Comparison of ENCODE assay signal across 9 cellular contexts in the genomic region with DNA sequence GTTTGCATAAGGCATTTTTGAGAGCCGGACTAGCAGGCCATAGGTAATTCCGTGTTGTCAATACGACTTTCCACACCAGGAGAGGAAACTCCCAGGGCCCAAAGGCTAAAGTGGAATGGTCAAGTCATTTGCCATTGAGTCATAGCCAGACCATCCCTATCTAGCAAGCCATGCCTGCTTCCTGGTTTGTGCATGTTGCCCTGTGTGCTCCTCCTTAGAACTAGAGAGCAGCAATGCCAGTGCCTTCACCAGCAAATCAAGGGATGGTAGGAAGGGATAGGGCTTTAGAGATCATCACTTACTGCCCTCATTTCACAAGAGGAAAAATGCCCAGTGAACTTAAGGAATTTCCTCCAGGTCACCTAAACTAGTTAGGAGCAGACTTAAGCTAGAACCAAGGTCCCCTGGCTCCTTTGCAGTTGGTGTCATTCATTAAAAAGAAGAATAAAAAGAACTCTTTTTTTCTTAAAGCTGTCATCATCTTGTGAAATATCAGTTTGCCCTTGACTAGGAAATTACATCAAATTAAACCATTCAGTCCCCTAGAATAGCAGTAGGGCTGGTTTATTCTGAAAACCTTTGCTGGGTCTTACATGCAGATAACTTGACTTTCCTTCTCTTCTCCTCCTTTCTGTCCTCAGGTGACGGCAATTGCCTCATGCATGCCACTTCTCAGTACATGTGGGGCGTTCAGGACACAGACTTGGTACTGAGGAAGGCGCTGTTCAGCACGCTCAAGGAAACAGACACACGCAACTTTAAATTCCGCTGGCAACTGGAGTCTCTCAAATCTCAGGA. TPM values are rescaled to one million over a fixed set of nuclear protein-coding genes. Genes with fewer than 3 reads are reported as not detected.
DNase-seq lines count a peak whose midpoint lies in the region; ATAC-seq and TF ChIP-seq lines count a peak whose summit lies in the region.
"Had no signal": no experiment of that assay in that cellular context is flagged by ENCODE, and none has a peak within 500 bp of the region (broad histone marks: within the 10 kb centered on the region; RNA-seq: fewer than 3 reads in every experiment).

No MANE protein-coding gene starts in this region.

- TF ChIP-seq CTCF in osteocyte (IDR thresholded peaks at IDR 0.05) = no peak

- H3K4me1 ChIP-seq in thymus (ENCODE audit: control insufficient read depth, insufficient read depth, low read length) = peaks cover 17% of the 10 kb centered on the region

- peak overlapping the region; percentile 95 for H3K27ac Mint-ChIP-seq in activated T-cell treated with anti-CD3 and anti-CD28 coated beads, Interleukin-2, amount 50 U/mL, for 24 hours
- H3K27ac Mint-ChIP-seq in activated naive CD8-positive, alpha-beta T cell treated with anti-CD3 and anti-CD28 coated beads for 36 hours = peak overlapping the region; percentile 91
- H3K27ac Mint-ChIP-seq in osteocyte (ENCODE audit: unreplicated experiment) = no peak overlapping the region

- ATAC-seq in left colon = peak; percentile 81

- DNase-seq in activated T-cell treated with anti-CD3 and anti-CD28 coated beads, Interleukin-2, amount 50 U/mL, for 24 hours = no peak
- DNase-seq in activated T-cell treated with anti-CD3 and anti-CD28 coated beads for 4 hours = no peak
- DNase-seq in activated naive CD8-positive, alpha-beta T cell treated with anti-CD3 and anti-CD28 coated beads for 36 hours = no peak
- peak in 1 of 2 donors; percentile 44 for DNase-seq in left colon
- DNase-seq in activated CD4-positive, CD25-positive, alpha-beta regulatory T cell (lab: John Stamatoyannopoulos, UW) = no peak
- DNase-seq in COLO829 (ENCODE audit: low spot score) = no peak
- DNase-seq in osteocyte (ENCODE audit: extremely low spot score, unreplicated experiment) = no peak
- DNase-seq: mesendoderm had no signal

- peak overlapping the region; percentile 93 for H3K4me3 Mint-ChIP-seq in activated T-cell treated with anti-CD3 and anti-CD28 coated beads, Interleukin-2, amount 50 U/mL, for 24 hours
- peak overlapping the region; percentile 100 for H3K4me3 Mint-ChIP-seq in activated naive CD8-positive, alpha-beta T cell treated with anti-CD3 and anti-CD28 coated beads for 36 hours
- no peak overlapping the region for H3K4me3 Mint-ChIP-seq in osteocyte (ENCODE audit: unreplicated experiment)

- peaks cover 64% of the 10 kb centered on the region for H3K36me3 ChIP-seq in thymus (ENCODE audit: control insufficient read depth, insufficient read depth)

- H3K4me3 ChIP-seq in thymus (ENCODE audit: low read length) = no peak overlapping the region

- no peaks in the 10 kb centered on the region for H3K27me3 ChIP-seq in thymus (ENCODE audit: control insufficient read depth, insufficient read depth)

- intact Hi-C loops in left colon (cut with DNase I, micrococcal nuclease) = loop anchor here in 1 of 2 donors (10.0 kb wide), 2 partner anchors 70 to 240 kb away; no protein-coding TSS in a partner anchor

- peaks cover 100% of the 10 kb centered on the region for H3K36me3 Mint-ChIP-seq in activated T-cell treated with anti-CD3 and anti-CD28 coated beads, Interleukin-2, amount 50 U/mL, for 24 hours (ENCODE audit: low read depth)
- H3K36me3 Mint-ChIP-seq in activated naive CD8-positive, alpha-beta T cell treated with anti-CD3 and anti-CD28 coated beads for 36 hours = peaks cover 99% of the 10 kb centered on the region
- H3K36me3 Mint-ChIP-seq in osteocyte (ENCODE audit: unreplicated experiment) = peaks cover 33% of the 10 kb centered on the region

- H3K9me3 Mint-ChIP-seq in activated T-cell treated with anti-CD3 and anti-CD28 coated beads, Interleukin-2, amount 50 U/mL, for 24 hours = no peaks in the 10 kb centered on the region
- no peaks in the 10 kb centered on the region for H3K9me3 Mint-ChIP-seq in activated naive CD8-positive, alpha-beta T cell treated with anti-CD3 and anti-CD28 coated beads for 36 hours
- H3K9me3 Mint-ChIP-seq in osteocyte (ENCODE audit: unreplicated experiment) = no peaks in the 10 kb centered on the region

- peak overlapping the region; percentile 72 for H3K27ac ChIP-seq in thymus (ENCODE audit: low read depth)

- 96% methylated on average over 9 of the region's 9 CpGs for WGBS in thymus

- peaks cover 1% of the 10 kb centered on the region for H3K9me3 ChIP-seq in thymus (ENCODE audit: control insufficient read depth)

- H3K27me3 Mint-ChIP-seq in activated T-cell treated with anti-CD3 and anti-CD28 coated beads, Interleukin-2, amount 50 U/mL, for 24 hours = no peaks in the 10 kb centered on the region
- no peaks in the 10 kb centered on the region for H3K27me3 Mint-ChIP-seq in activated naive CD8-positive, alpha-beta T cell treated with anti-CD3 and anti-CD28 coated beads for 36 hours
- H3K27me3 Mint-ChIP-seq in osteocyte (ENCODE audit: unreplicated experiment) = no peaks in the 10 kb centered on the region

- H3K4me1 Mint-ChIP-seq in activated T-cell treated with anti-CD3 and anti-CD28 coated beads, Interleukin-2, amount 50 U/mL, for 24 hours (ENCODE audit: low read depth) = peaks cover 65% of the 10 kb centered on the region
- peaks cover 68% of the 10 kb centered on the region for H3K4me1 Mint-ChIP-seq in activated naive CD8-positive, alpha-beta T cell treated with anti-CD3 and anti-CD28 coated beads for 36 hours
- peaks cover 46% of the 10 kb centered on the region for H3K4me1 Mint-ChIP-seq in osteocyte (ENCODE audit: unreplicated experiment)

RNA-seq across cellular contexts. Expression of a gene that starts 7.3 kb away (rescaled TPM):
- 100 to 1,000 TPM; 214 to 222 TPM for total RNA-seq in activated naive CD8-positive, alpha-beta T cell treated with anti-CD3 and anti-CD28 coated beads for 36 hours
- 10 to 100 TPM; 36.1 to 45.7 TPM for total RNA-seq in left colon
- 85.8 TPM for polyA plus RNA-seq in thymus
- total RNA-seq in osteocyte = 12.0 and 17.4 TPM in 2 replicates

Comparison
In these comparisons a context has a peak if more than half of its experiments do, and no peak if none do; other contexts are left out.
1. RNA of a gene that starts 7.3 kb away (total RNA-seq): 214 to 222 TPM in activated naive CD8-positive, alpha-beta T cell treated with anti-CD3 and anti-CD28 coated beads for 36 hours; 36.1 to 45.7 TPM in left colon and 12.0 to 17.4 TPM in osteocyte; every median in the first group is over 4 times any median in the second.